Comparison of ENCODE assay signal across 1 cellular context in genomic region chr5:14760548-14761002, GRCh38.
TF ChIP-seq lines count a peak whose summit lies in the region.

No MANE protein-coding gene starts in this region.

TF ChIP-seq in HepG2, 621 proteins besides CTCF, POLR2A, EP300 and RAD21 (continued from another document and continues in another):
- TF ChIP-seq MYPOP (CRISPR knock-in tag; IDR thresholded peaks at IDR 0.05) (0 out of 2 replicates have a peak, but pooled peaks have one; percentile 31), PREB (CRISPR knock-in tag; IDR thresholded peaks at IDR 0.05) (no peak), ATF7 (IDR thresholded peaks at IDR 0.05) (peak; percentile 88), ATF7 (CRISPR knock-in tag; IDR thresholded peaks at IDR 0.05) (peak; percentile 79; the same call in 1 of the 2 replicates), CREB3 (CRISPR knock-in tag; IDR thresholded peaks at IDR 0.05) (no peak), ZNF749 (CRISPR knock-in tag; IDR thresholded peaks at IDR 0.05; ENCODE audit: borderline replicate concordance) (no peak), YY1 (IDR thresholded peaks at IDR 0.05; ENCODE audit: insufficient read depth, insufficient replicate concordance, low read depth, low read length) (no peak), KDM5A (IDR thresholded peaks at IDR 0.05; ENCODE audit: borderline replicate concordance, low read length) (no peak), ONECUT2 (CRISPR knock-in tag; IDR thresholded peaks at IDR 0.05) (no peak), ZNF569 (CRISPR knock-in tag; IDR thresholded peaks at IDR 0.05; ENCODE audit: borderline replicate concordance) (no peak), ZNF773 (CRISPR knock-in tag; IDR thresholded peaks at IDR 0.05; ENCODE audit: borderline replicate concordance) (no peak), KMT2A (CRISPR knock-in tag; IDR thresholded peaks at IDR 0.05) (no peak), PHF21A (CRISPR knock-in tag; IDR thresholded peaks at IDR 0.05) (no peak), HOXA5 (CRISPR knock-in tag; IDR thresholded peaks at IDR 0.05) (no peak), ARNT2 (CRISPR knock-in tag; IDR thresholded peaks at IDR 0.05; ENCODE audit: low read depth) (no peak), ARID2 (CRISPR knock-in tag; IDR thresholded peaks at IDR 0.05; ENCODE audit: borderline replicate concordance) (no peak), IKZF5 (CRISPR knock-in tag; IDR thresholded peaks at IDR 0.05) (no peak), IRF1 (CRISPR knock-in tag; IDR thresholded peaks at IDR 0.05; ENCODE audit: low read depth) (no peak), FOXA3 (CRISPR knock-in tag; IDR thresholded peaks at IDR 0.05) (peak; percentile 46), ZFP90 (CRISPR knock-in tag; IDR thresholded peaks at IDR 0.05; ENCODE audit: borderline replicate concordance) (no peak), HNF1B (CRISPR knock-in tag; IDR thresholded peaks at IDR 0.05) (peak; percentile 69; the same call in 1 of the 2 replicates), KAT7 (CRISPR knock-in tag; IDR thresholded peaks at IDR 0.05; ENCODE audit: borderline replicate concordance) (no peak), SOX13 (IDR thresholded peaks at IDR 0.05) (no peak), SOX13 (CRISPR knock-in tag; conservative IDR thresholded peaks at IDR 0.05 in 1 of 2, IDR thresholded peaks at IDR 0.05 in 1 of 2) (0 out of 4 replicates have a peak, but pooled peaks of 1 of the 2 experiments have one; percentile 47), DNMT1 (CRISPR knock-in tag; IDR thresholded peaks at IDR 0.05) (no peak), MAX (IDR thresholded peaks at IDR 0.05) (no peak), ZNF703 (CRISPR knock-in tag; IDR thresholded peaks at IDR 0.05; ENCODE audit: borderline replicate concordance) (no peak), ZNF292 (CRISPR knock-in tag; IDR thresholded peaks at IDR 0.05; ENCODE audit: borderline replicate concordance, low read depth) (no peak), ZNF619 (CRISPR knock-in tag; IDR thresholded peaks at IDR 0.05) (no peak), CENPX (CRISPR knock-in tag; IDR thresholded peaks at IDR 0.05) (no peak), ZBTB2 (CRISPR knock-in tag; IDR thresholded peaks at IDR 0.05; ENCODE audit: low read depth) (no peak), DRAP1 (CRISPR knock-in tag; IDR thresholded peaks at IDR 0.05) (no peak), HOXD1 (CRISPR knock-in tag; IDR thresholded peaks at IDR 0.05) (no peak), POLR2G (IDR thresholded peaks at IDR 0.05; ENCODE audit: low read depth, low read length) (no peak), ZNF264 (CRISPR knock-in tag; IDR thresholded peaks at IDR 0.05) (no peak), XBP1 (CRISPR knock-in tag; IDR thresholded peaks at IDR 0.05) (no peak), ZNF496 (CRISPR knock-in tag; IDR thresholded peaks at IDR 0.05; ENCODE audit: insufficient replicate concordance) (no peak), ZFAT (CRISPR knock-in tag; conservative IDR thresholded peaks at IDR 0.05) (no peak), TFDP1 (CRISPR knock-in tag; IDR thresholded peaks at IDR 0.05; ENCODE audit: borderline replicate concordance) (no peak), GATAD2A (CRISPR knock-in tag; IDR thresholded peaks at IDR 0.05) (peak; percentile 84), ZNF414 (CRISPR knock-in tag; IDR thresholded peaks at IDR 0.05) (no peak), ZNF260 (CRISPR knock-in tag; IDR thresholded peaks at IDR 0.05; ENCODE audit: borderline replicate concordance, low read depth) (no peak), SP5 (CRISPR knock-in tag; IDR thresholded peaks at IDR 0.05; ENCODE audit: borderline replicate concordance, low read depth) (no peak), THRA (CRISPR knock-in tag; IDR thresholded peaks at IDR 0.05; ENCODE audit: borderline replicate concordance) (peak; percentile 75; the same call in 1 of the 2 replicates), ZBTB44 (CRISPR knock-in tag; IDR thresholded peaks at IDR 0.05) (no peak), CCDC6 (CRISPR knock-in tag; IDR thresholded peaks at IDR 0.05) (no peak; the same call in 1 of the 2 replicates), RXRA (CRISPR knock-in tag; IDR thresholded peaks at IDR 0.05) (peak; percentile 63; the same call in 1 of the 2 replicates), ZXDC (CRISPR knock-in tag; IDR thresholded peaks at IDR 0.05) (no peak), MTF1 (CRISPR knock-in tag; IDR thresholded peaks at IDR 0.05) (no peak), KMT2B (CRISPR knock-in tag; IDR thresholded peaks at IDR 0.05) (no peak), RFX1 (IDR thresholded peaks at IDR 0.05) (no peak), ZFP62 (CRISPR knock-in tag; IDR thresholded peaks at IDR 0.05) (no peak), RFX3 (CRISPR knock-in tag; IDR thresholded peaks at IDR 0.05) (no peak), CHD2 (IDR thresholded peaks at IDR 0.05; ENCODE audit: low read depth, low read length) (no peak), NFE2 (CRISPR knock-in tag; IDR thresholded peaks at IDR 0.05) (no peak)
